Comparison of ENCODE assay signal across 1 cellular context in genomic region chr5:95712347-95712958, GRCh38.
TF ChIP-seq lines count a peak whose summit lies in the region.

No MANE protein-coding gene starts in this region.

TF ChIP-seq in GM12878, 131 proteins besides CTCF, POLR2A, EP300 and RAD21 (continued from another document):
- TF ChIP-seq MLLT1 (IDR thresholded peaks at IDR 0.05) (no peak), SIX5 (IDR thresholded peaks at IDR 0.05; ENCODE audit: low read depth, low read length, severe bottlenecking) (no peak), WRNIP1 (IDR thresholded peaks at IDR 0.05; ENCODE audit: borderline replicate concordance, low read depth, low read length) (no peak), PAX8 (IDR thresholded peaks at IDR 0.05) (no peak)
